In genomic region chr5:119366537-119366874, GRCh38 we compare ENCODE assay signal across 11 cellular contexts. TPM values are rescaled to one million over a fixed set of nuclear protein-coding genes. Genes with fewer than 3 reads are reported as not detected.
DNase-seq lines count a peak whose midpoint lies in the region; ATAC-seq, FAIRE-seq and TF ChIP-seq lines count a peak whose summit lies in the region.
"Had no signal": no experiment of that assay in that cellular context is flagged by ENCODE, and none has a peak within 500 bp of the region (broad histone marks: within the 10 kb centered on the region; RNA-seq: fewer than 3 reads in every experiment).

No MANE protein-coding gene starts in this region.

- no peaks in the 10 kb centered on the region for H3K9me2 ChIP-seq in SU-DHL-6 (replicated peaks; ENCODE audit: insufficient read depth, low read length)

- peaks cover 73 to 91% of the 10 kb centered on the region in 2 donors for H3K4me1 Mint-ChIP-seq in natural killer cell treated with Interleukin-12 subunit alpha and Interleukin-12 subunit beta and Interleukin-15 and Interleukin-18, amount 100 ng/mL, for 72 hours (ENCODE audit: low read depth in 2 of 2)
- peaks cover 4% of the 10 kb centered on the region for H3K4me1 Mint-ChIP-seq in progenitor cell of endocrine pancreas (ENCODE audit: low read depth)

- peaks cover 25% of the 10 kb centered on the region for H3K4me1 ChIP-seq in SJCRH30

- H3K9me3 ChIP-seq in SU-DHL-6 (ENCODE audit: insufficient read depth, low read length) = no peaks in the 10 kb centered on the region
- H3K9me3 ChIP-seq in SJCRH30 (replicated peaks) = no peaks in the 10 kb centered on the region

- H3K36me3 ChIP-seq in SU-DHL-6 (ENCODE audit: low read length) (peaks cover 12% of the 10 kb centered on the region; the same call in 1 of the 2 replicates), SJCRH30 (no peaks in the 10 kb centered on the region; the same call in 1 of the 2 replicates)

- H2AFZ ChIP-seq in SU-DHL-6 (ENCODE audit: low read depth, low read length, severe bottlenecking) = no peak overlapping the region

- no peak for DNase-seq in natural killer cell treated with Interleukin-12 subunit alpha and Interleukin-12 subunit beta and Interleukin-15 and Interleukin-18, amount 100 ng/mL, for 72 hours (ENCODE audit: low spot score)
- DNase-seq in progenitor cell of endocrine pancreas (ENCODE audit: low spot score, unreplicated experiment) = no peak
- DNase-seq in SJCRH30 = no peak
- DNase-seq in frontal cortex (ENCODE audit: low spot score in 2 of 2) = no peak
- DNase-seq: DMS153 had no signal

- peaks cover 41% of the 10 kb centered on the region for H4K20me1 ChIP-seq in SU-DHL-6 (ENCODE audit: low read depth, low read length)

- H3K27ac ChIP-seq in SU-DHL-6 (ENCODE audit: low read depth, low read length) = peak overlapping the region; percentile 57
- H3K27ac ChIP-seq in SJCRH30 = no peak overlapping the region; the same call in 1 of the 2 replicates

- H3K4me3 ChIP-seq in SU-DHL-6 (ENCODE audit: insufficient read depth, low read length, poor library complexity, severe bottlenecking) (no peak overlapping the region), SJCRH30 (no peak overlapping the region)
- H3K4me3 ChIP-seq: K562 had no signal

- ATAC-seq in GM18498 (IDR thresholded peaks at IDR 0.05; ENCODE audit: unreplicated experiment) = peak; percentile 17
- peak; percentile 33 for ATAC-seq in GM21619 (IDR thresholded peaks at IDR 0.05; ENCODE audit: unreplicated experiment)
- ATAC-seq in natural killer cell treated with Interleukin-12 subunit alpha and Interleukin-12 subunit beta and Interleukin-15 and Interleukin-18, amount 100 ng/mL, for 72 hours = peak in 1 of 2 donors; percentile 32
- no peak for ATAC-seq in HG02852 (IDR thresholded peaks at IDR 0.05; ENCODE audit: unreplicated experiment)
- ATAC-seq: K562 had no signal

- peaks cover 12% of the 10 kb centered on the region; the same call in 1 of the 2 replicates for H3F3A ChIP-seq in SU-DHL-6 (ENCODE audit: insufficient read depth)

- no peak for FAIRE-seq in frontal cortex (lab: Jason Lieb, UNC)
- FAIRE-seq: endometrium, K562 had no signal

- H3K4me3 Mint-ChIP-seq in natural killer cell treated with Interleukin-12 subunit alpha and Interleukin-12 subunit beta and Interleukin-15 and Interleukin-18, amount 100 ng/mL, for 72 hours = peak overlapping the region; percentile 71
- H3K4me3 Mint-ChIP-seq in progenitor cell of endocrine pancreas (ENCODE audit: low read depth) = no peak overlapping the region

- H3K9me3 Mint-ChIP-seq in natural killer cell treated with Interleukin-12 subunit alpha and Interleukin-12 subunit beta and Interleukin-15 and Interleukin-18, amount 100 ng/mL, for 72 hours = no peaks in the 10 kb centered on the region
- H3K9me3 Mint-ChIP-seq in progenitor cell of endocrine pancreas (ENCODE audit: low read depth) = no peaks in the 10 kb centered on the region

- peak overlapping the region; percentile 1; the same call in 1 of the 2 replicates for H3K9ac ChIP-seq in SU-DHL-6 (ENCODE audit: low read length)

- peak overlapping the region; percentile 85 to 99 for H3K27ac Mint-ChIP-seq in natural killer cell treated with Interleukin-12 subunit alpha and Interleukin-12 subunit beta and Interleukin-15 and Interleukin-18, amount 100 ng/mL, for 72 hours
- H3K27ac Mint-ChIP-seq in progenitor cell of endocrine pancreas = no peak overlapping the region

- no peaks in the 10 kb centered on the region for H3K27me3 ChIP-seq in SU-DHL-6 (ENCODE audit: low read length)
- H3K27me3 ChIP-seq in SJCRH30 = no peaks in the 10 kb centered on the region

- peaks cover 100% of the 10 kb centered on the region for H3K79me2 ChIP-seq in SU-DHL-6 (ENCODE audit: insufficient read depth, low read length)

- TF ChIP-seq CTCF in SU-DHL-6 (IDR thresholded peaks at IDR 0.05; ENCODE audit: insufficient read depth, low read length, poor library complexity, severe bottlenecking) (no peak), progenitor cell of endocrine pancreas (IDR thresholded peaks at IDR 0.05; ENCODE audit: unreplicated experiment) (no peak)

- H3K36me3 Mint-ChIP-seq in natural killer cell treated with Interleukin-12 subunit alpha and Interleukin-12 subunit beta and Interleukin-15 and Interleukin-18, amount 100 ng/mL, for 72 hours = peaks cover 36% of the 10 kb centered on the region
- H3K36me3 Mint-ChIP-seq in progenitor cell of endocrine pancreas (ENCODE audit: insufficient read depth) = peaks cover 1% of the 10 kb centered on the region

- peak overlapping the region; percentile 44 for H3K4me2 ChIP-seq in SU-DHL-6 (ENCODE audit: low read depth, low read length, poor library complexity, severe bottlenecking)

- no peaks in the 10 kb centered on the region for H3K27me3 Mint-ChIP-seq in natural killer cell treated with Interleukin-12 subunit alpha and Interleukin-12 subunit beta and Interleukin-15 and Interleukin-18, amount 100 ng/mL, for 72 hours
- H3K27me3 Mint-ChIP-seq in progenitor cell of endocrine pancreas = no peaks in the 10 kb centered on the region

RNA-seq across cellular contexts. Expression of gene TNFAIP8, which starts 10.7 kb away (rescaled TPM):
- 100 to 1,000 TPM; 131 to 333 TPM for total RNA-seq in natural killer cell treated with Interleukin-12 subunit alpha and Interleukin-12 subunit beta and Interleukin-15 and Interleukin-18, amount 100 ng/mL, for 72 hours
- 8.0 and 9.3 TPM in 2 replicates for total RNA-seq in progenitor cell of endocrine pancreas
- 43.1 and 45.3 TPM in 2 replicates for total RNA-seq in SJCRH30 (2014; rRNA removed; shearing (Covaris generic))
- total RNA-seq in frontal cortex = 2.9 TPM
